18 cellular contexts compared by ENCODE assay signal in genomic region chr2:229674830-229675530, GRCh38. TPM values are rescaled to one million over a fixed set of nuclear protein-coding genes. Genes with fewer than 3 reads are reported as not detected.
"Had no signal": no experiment of that assay in that cellular context is flagged by ENCODE, and none has a peak within 500 bp of the region (broad histone marks: within the 10 kb centered on the region; RNA-seq: fewer than 3 reads in every experiment).

No MANE protein-coding gene starts in this region.

- H3K4me1 Mint-ChIP-seq: immature natural killer cell; naive thymus-derived CD4-positive, alpha-beta T cell; stimulated activated effector memory CD8-positive, alpha-beta T cell treated with anti-CD3 and anti-CD28 coated beads, Interleukin-12 subunit alpha, Interleukin-12 subunit beta, amount 100 ng/mL, for 72 hours had no signal

- H3K27ac Mint-ChIP-seq: immature natural killer cell; naive thymus-derived CD4-positive, alpha-beta T cell; progenitor cell of endocrine pancreas; stimulated activated effector memory CD8-positive, alpha-beta T cell treated with anti-CD3 and anti-CD28 coated beads, Interleukin-12 subunit alpha, Interleukin-12 subunit beta, amount 100 ng/mL, for 72 hours; type B pancreatic cell had no signal

- H3K36me3 ChIP-seq: colonic mucosa, neutrophil, ovary, right lobe of liver, suprapubic skin, thyroid gland, uterus had no signal

- H3K27me3 ChIP-seq: colonic mucosa, ovary, thyroid gland, uterus had no signal

- H3K9me3 ChIP-seq: colonic mucosa, neutrophil, ovary, right lobe of liver, suprapubic skin, thyroid gland, uterus had no signal

- H3K36me3 Mint-ChIP-seq: immature natural killer cell; naive thymus-derived CD4-positive, alpha-beta T cell; stimulated activated effector memory CD8-positive, alpha-beta T cell treated with anti-CD3 and anti-CD28 coated beads, Interleukin-12 subunit alpha, Interleukin-12 subunit beta, amount 100 ng/mL, for 72 hours; type B pancreatic cell had no signal

- H3K9me3 Mint-ChIP-seq: stimulated activated effector memory CD8-positive, alpha-beta T cell treated with anti-CD3 and anti-CD28 coated beads, Interleukin-12 subunit alpha, Interleukin-12 subunit beta, amount 100 ng/mL, for 72 hours; type B pancreatic cell had no signal

- DNase-seq: colonic mucosa; dermis blood vessel endothelial cell; foreskin keratinocyte; immature natural killer cell; naive thymus-derived CD4-positive, alpha-beta T cell; ovary; right lobe of liver; stimulated activated CD4-positive, alpha-beta T cell treated with anti-CD3 and anti-CD28 coated beads, Interleukin-4, amount 100 ng/mL, for 1 hour; stimulated activated CD8-positive, alpha-beta memory T cell treated with anti-CD3 and anti-CD28 coated beads, Interleukin-4, amount 100 ng/mL, for 48 hours; stimulated activated naive CD8-positive, alpha-beta T cell treated with anti-CD3 and anti-CD28 coated beads, Interleukin-15, Interleukin-2, amounts not matched to agents 100 U/mL and 50 U/mL, for 24 hours; thyroid gland; uterus had no signal

- ATAC-seq: foreskin keratinocyte; naive thymus-derived CD4-positive, alpha-beta T cell; right lobe of liver; stimulated activated effector memory CD8-positive, alpha-beta T cell treated with anti-CD3 and anti-CD28 coated beads, Interleukin-12 subunit alpha, Interleukin-12 subunit beta, amount 100 ng/mL, for 72 hours; stimulated activated naive CD8-positive, alpha-beta T cell treated with anti-CD3 and anti-CD28 coated beads, Interleukin-15, Interleukin-2, amounts not matched to agents 100 U/mL and 50 U/mL, for 24 hours had no signal

- H3K4me3 ChIP-seq: colonic mucosa, ovary, right lobe of liver, suprapubic skin, thyroid gland, uterus had no signal

- H3K4me3 Mint-ChIP-seq: immature natural killer cell; naive thymus-derived CD4-positive, alpha-beta T cell; stimulated activated effector memory CD8-positive, alpha-beta T cell treated with anti-CD3 and anti-CD28 coated beads, Interleukin-12 subunit alpha, Interleukin-12 subunit beta, amount 100 ng/mL, for 72 hours; type B pancreatic cell had no signal

RNA-seq across cellular contexts. Expression of gene DNER, which starts 39.4 kb away (rescaled TPM):
- total RNA-seq: dermis blood vessel endothelial cell; liver; naive thymus-derived CD4-positive, alpha-beta T cell had no signal
